13 cellular contexts compared by ENCODE assay signal in genomic region chr6:142821164-142821716, GRCh38.
DNase-seq lines count a peak whose midpoint lies in the region; ATAC-seq and TF ChIP-seq lines count a peak whose summit lies in the region.
"Had no signal": no experiment of that assay in that cellular context is flagged by ENCODE, and none has a peak within 500 bp of the region (broad histone marks: within the 10 kb centered on the region; RNA-seq: fewer than 3 reads in every experiment).

No MANE protein-coding gene starts in this region.

- peak overlapping the region; percentile 26 for H3K4me3 Mint-ChIP-seq in activated CD4-positive, alpha-beta T cell treated with anti-CD3 and anti-CD28 coated beads, Interleukin-2, amount 10 ng/mL, durations not matched to agents 24 days and 14 days
- H3K4me3 Mint-ChIP-seq in effector memory CD8-positive, alpha-beta T cell = peak overlapping the region; percentile 18 to 79

- H3K9me3 ChIP-seq in Loucy (ENCODE audit: insufficient read depth, low read depth, low read length) = no peaks in the 10 kb centered on the region
- H3K9me3 ChIP-seq in skeletal muscle satellite cell (replicated peaks; ENCODE audit: low read length) = no peaks in the 10 kb centered on the region
- H3K9me3 ChIP-seq: stomach had no signal

- H3K4me1 ChIP-seq in Loucy (ENCODE audit: insufficient read depth, low read length, poor library complexity, severe bottlenecking) (peaks cover 56% of the 10 kb centered on the region), skeletal muscle satellite cell (ENCODE audit: control insufficient read depth, insufficient read depth, low read length) (peaks cover 23% of the 10 kb centered on the region)

- H4K20me1 ChIP-seq in Loucy (ENCODE audit: insufficient read depth, low read length, poor library complexity, severe bottlenecking) = peaks cover 4% of the 10 kb centered on the region

- H3K36me3 Mint-ChIP-seq in activated CD4-positive, alpha-beta T cell treated with anti-CD3 and anti-CD28 coated beads, Interleukin-2, amount 10 ng/mL, durations not matched to agents 24 days and 14 days (ENCODE audit: low read depth) = peaks cover 30% of the 10 kb centered on the region
- H3K36me3 Mint-ChIP-seq in effector memory CD8-positive, alpha-beta T cell (ENCODE audit: insufficient read depth) = peaks cover 16% of the 10 kb centered on the region

- TF ChIP-seq CTCF in Loucy (conservative IDR thresholded peaks at IDR 0.05; ENCODE audit: low read length) = no peak

- peaks cover 62% of the 10 kb centered on the region for H3K4me1 Mint-ChIP-seq in activated CD4-positive, alpha-beta T cell treated with anti-CD3 and anti-CD28 coated beads, Interleukin-2, amount 10 ng/mL, durations not matched to agents 24 days and 14 days
- peaks cover 42 to 65% of the 10 kb centered on the region in 2 donors for H3K4me1 Mint-ChIP-seq in effector memory CD8-positive, alpha-beta T cell (ENCODE audit: low read depth in 2 of 2)

- no peak for ATAC-seq in effector memory CD8-positive, alpha-beta T cell (replicated peaks)
- ATAC-seq in HG03025 (IDR thresholded peaks at IDR 0.05; ENCODE audit: low FRiP score, unreplicated experiment) = no peak
- ATAC-seq: HCT116 had no signal

- intact Hi-C loops in activated CD4-positive, alpha-beta T cell treated with anti-CD3 and anti-CD28 coated beads, Interleukin-2, amount 10 ng/mL, durations not matched to agents 24 days and 14 days (cut with micrococcal nuclease) = loop anchor here (2.0 to 5.0 kb wide), 3 partner anchors 64 to 316 kb away; no protein-coding TSS in a partner anchor

- H3K27me3 ChIP-seq in Loucy (ENCODE audit: insufficient read depth, low read length, poor library complexity, severe bottlenecking) (no peaks in the 10 kb centered on the region), skeletal muscle satellite cell (ENCODE audit: control insufficient read depth, insufficient read depth, low read length) (no peaks in the 10 kb centered on the region)
- H3K27me3 ChIP-seq: cardiac muscle cell, stomach had no signal

- H3K4me2 ChIP-seq in Loucy (ENCODE audit: low read depth, low read length, poor library complexity, severe bottlenecking) (peak overlapping the region; percentile 89), skeletal muscle satellite cell (ENCODE audit: low read length) (peak overlapping the region; percentile 84)

- H3K79me2 ChIP-seq in Loucy (ENCODE audit: insufficient read depth, low read length) = peaks cover 51% of the 10 kb centered on the region

- peaks cover 2% of the 10 kb centered on the region for H3K27me3 Mint-ChIP-seq in activated CD4-positive, alpha-beta T cell treated with anti-CD3 and anti-CD28 coated beads, Interleukin-2, amount 10 ng/mL, durations not matched to agents 24 days and 14 days
- no peaks in the 10 kb centered on the region for H3K27me3 Mint-ChIP-seq in effector memory CD8-positive, alpha-beta T cell

- H3K9ac ChIP-seq in Loucy (ENCODE audit: low read depth, low read length, poor library complexity, severe bottlenecking) (peak overlapping the region; percentile 62), skeletal muscle satellite cell (ENCODE audit: low read depth, low read length) (peak overlapping the region; percentile 71)

- peak; percentile 53 for DNase-seq in activated CD4-positive, alpha-beta T cell treated with anti-CD3 and anti-CD28 coated beads, Interleukin-2, amount 10 ng/mL, durations not matched to agents 24 days and 14 days
- DNase-seq in activated CD4-positive, alpha-beta T cell treated with anti-CD3 and anti-CD28 coated beads for 1 hour = no peak
- DNase-seq in effector memory CD8-positive, alpha-beta T cell = no peak
- DNase-seq in hippocampal formation (lab: John Stamatoyannopoulos, UW) = no peak
- DNase-seq in NOMO-1 treated with DMSO at 0.1 percent for 48 hours (lab: John Stamatoyannopoulos, UW; ENCODE audit: unreplicated experiment) = no peak
- DNase-seq: activated effector memory CD4-positive, alpha-beta T cell treated with Interleukin-2 at 50 U/mL for 16 hours; retina; stomach had no signal

- peaks cover under 1% of the 10 kb centered on the region; the same call in 1 of the 2 replicates for H3F3A ChIP-seq in Loucy (ENCODE audit: low read depth)

- H3K27ac Mint-ChIP-seq in activated CD4-positive, alpha-beta T cell treated with anti-CD3 and anti-CD28 coated beads, Interleukin-2, amount 10 ng/mL, durations not matched to agents 24 days and 14 days = peak overlapping the region; percentile 94
- H3K27ac Mint-ChIP-seq in effector memory CD8-positive, alpha-beta T cell = peak overlapping the region; percentile 68 to 93

- no peak overlapping the region for H2AFZ ChIP-seq in Loucy (ENCODE audit: low read length)

- H3K4me3 ChIP-seq in Loucy (ENCODE audit: low read length, poor library complexity, severe bottlenecking) (no peak overlapping the region), skeletal muscle satellite cell (ENCODE audit: low read length) (no peak overlapping the region)
- H3K4me3 ChIP-seq: cardiac muscle cell had no signal

- no peaks in the 10 kb centered on the region for H3K9me2 ChIP-seq in Loucy (replicated peaks; ENCODE audit: low read depth, low read length)

- 0 out of 2 replicates have a peak, but pooled peaks cover 4% of the 10 kb centered on the region for H3K36me3 ChIP-seq in Loucy (ENCODE audit: insufficient read depth, low read length)
- H3K36me3 ChIP-seq in skeletal muscle satellite cell (ENCODE audit: insufficient read depth, low read length) = peaks cover 4% of the 10 kb centered on the region
- H3K36me3 ChIP-seq: cardiac muscle cell, stomach had no signal

- no peaks in the 10 kb centered on the region for H3K9me3 Mint-ChIP-seq in activated CD4-positive, alpha-beta T cell treated with anti-CD3 and anti-CD28 coated beads, Interleukin-2, amount 10 ng/mL, durations not matched to agents 24 days and 14 days
- H3K9me3 Mint-ChIP-seq in effector memory CD8-positive, alpha-beta T cell = no peaks in the 10 kb centered on the region
